In genomic region chr6:155157101-155157500, GRCh38 we compare ENCODE assay signal across 16 cellular contexts.
A peak's percentile ranks its signal among the peaks of the same experiment; 100 is the strongest.
DNase-seq lines count a peak whose midpoint lies in the region; ATAC-seq lines count a peak whose summit lies in the region.
"Had no signal": no experiment of that assay in that cellular context is flagged by ENCODE, and none has a peak within 500 bp of the region (broad histone marks: within the 10 kb centered on the region; RNA-seq: fewer than 3 reads in every experiment).

No MANE protein-coding gene starts in this region.

- H3K4me1 Mint-ChIP-seq in activated CD8-positive, alpha-beta T cell treated with anti-CD3 and anti-CD28 coated beads, Interleukin-2, amount 10 ng/mL, durations not matched to agents 7 days and 5 days (ENCODE audit: low read depth), result peaks cover 65% of the 10 kb centered on the region

- CTCF ChIA-PET in activated CD8-positive, alpha-beta T cell treated with anti-CD3 and anti-CD28 coated beads, Interleukin-2, amount 10 ng/mL, durations not matched to agents 7 days and 5 days (lab: Charles Lee), result no interaction called here

- H3K36me3 Mint-ChIP-seq in activated CD8-positive, alpha-beta T cell treated with anti-CD3 and anti-CD28 coated beads, Interleukin-2, amount 10 ng/mL, durations not matched to agents 7 days and 5 days (ENCODE audit: low read depth), result peaks cover 13% of the 10 kb centered on the region

- peak; percentile 59 for DNase-seq in A172 (ENCODE audit: low spot score)
- DNase-seq in ELR (ENCODE audit: low read depth), result peak; percentile 33
- no peak for DNase-seq in activated CD8-positive, alpha-beta T cell treated with anti-CD3 and anti-CD28 coated beads, Interleukin-2, amount 10 ng/mL, durations not matched to agents 7 days and 5 days
- peak; percentile 25 for DNase-seq in glomerular visceral epithelial cell (ENCODE audit: extremely low spot score)
- no peak for DNase-seq in occipital lobe (lab: John Stamatoyannopoulos, UW)
- DNase-seq: activated CD4-positive, CD25-positive, alpha-beta regulatory T cell treated with anti-CD3 and anti-CD28 coated beads, Interleukin-2, amount 50 U/mL, for 72 hours; activated T-cell treated with anti-CD3 and anti-CD28 coated beads, Interleukin-2, amount 50 U/mL, for 1 hour; amygdala; Caco-2; EL; NCI-H2029 treated with DMSO at 0.1 percent for 48 hours; pancreas; SHP77 treated with DMSO at 0.1 percent for 48 hours; T1000 had no signal

- POLR2A ChIA-PET in activated CD8-positive, alpha-beta T cell treated with anti-CD3 and anti-CD28 coated beads, Interleukin-2, amount 10 ng/mL, durations not matched to agents 7 days and 5 days (lab: Charles Lee), result no interaction called here

- ATAC-seq in activated CD8-positive, alpha-beta T cell treated with anti-CD3 and anti-CD28 coated beads, Interleukin-2, amount 10 ng/mL, durations not matched to agents 7 days and 5 days, result no peak
- no peak for ATAC-seq in HG03439 (IDR thresholded peaks at IDR 0.05; ENCODE audit: unreplicated experiment)
- ATAC-seq in HG03571 (IDR thresholded peaks at IDR 0.05; ENCODE audit: unreplicated experiment), result no peak
- ATAC-seq: pancreas had no signal

- no peaks in the 10 kb centered on the region for H3K27me3 Mint-ChIP-seq in activated CD8-positive, alpha-beta T cell treated with anti-CD3 and anti-CD28 coated beads, Interleukin-2, amount 10 ng/mL, durations not matched to agents 7 days and 5 days (ENCODE audit: low read depth)

- peaks cover 17% of the 10 kb centered on the region for H3K9me3 Mint-ChIP-seq in activated CD8-positive, alpha-beta T cell treated with anti-CD3 and anti-CD28 coated beads, Interleukin-2, amount 10 ng/mL, durations not matched to agents 7 days and 5 days (ENCODE audit: insufficient read depth)

- peak overlapping the region; percentile 50 for H3K27ac Mint-ChIP-seq in activated CD8-positive, alpha-beta T cell treated with anti-CD3 and anti-CD28 coated beads, Interleukin-2, amount 10 ng/mL, durations not matched to agents 7 days and 5 days

- no peak overlapping the region for H3K4me3 Mint-ChIP-seq in activated CD8-positive, alpha-beta T cell treated with anti-CD3 and anti-CD28 coated beads, Interleukin-2, amount 10 ng/mL, durations not matched to agents 7 days and 5 days

Comparison
In these comparisons a context has a peak if more than half of its experiments do, and no peak if none do; other contexts are left out.
1. DNase-seq: peak in A172 (single experiment), ELR (single experiment) and glomerular visceral epithelial cell (single experiment); none in activated CD8-positive, alpha-beta T cell treated with anti-CD3 and anti-CD28 coated beads, Interleukin-2, amount 10 ng/mL, durations not matched to agents 7 days and 5 days (single experiment) and occipital lobe (single experiment).